16 cellular contexts compared by ENCODE assay signal in the genomic region with DNA sequence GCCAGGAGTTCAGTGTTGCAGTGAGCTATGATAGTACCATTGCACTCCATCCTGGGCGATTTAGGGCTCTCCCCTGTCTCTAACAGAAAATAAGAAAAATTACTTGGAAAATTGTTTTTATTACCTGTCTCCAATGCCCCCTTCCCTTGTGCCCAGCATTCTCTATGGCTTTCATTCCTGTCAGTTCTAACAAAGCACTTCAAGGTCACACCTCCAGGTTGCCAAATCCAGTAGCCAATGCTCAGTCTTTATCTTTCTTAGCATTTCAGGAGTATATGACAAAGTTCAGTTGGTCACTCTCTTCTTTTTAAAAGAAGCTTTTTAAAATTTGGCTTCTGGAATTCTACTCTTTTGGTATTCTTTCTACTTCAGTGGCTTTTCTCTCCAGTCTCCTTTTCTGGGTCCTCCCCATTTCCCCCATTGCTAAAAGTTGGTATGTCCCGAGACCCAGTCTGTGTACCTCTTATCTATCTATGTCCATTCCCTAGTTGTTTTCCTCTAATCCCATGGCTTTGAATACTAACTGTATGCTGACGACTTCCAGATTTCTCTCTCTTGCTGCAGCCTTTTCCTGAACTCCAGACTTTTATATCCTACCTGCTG.
"Had no signal": no experiment of that assay in that cellular context is flagged by ENCODE, and none has a peak within 500 bp of the region (broad histone marks: within the 10 kb centered on the region; RNA-seq: fewer than 3 reads in every experiment).

No MANE protein-coding gene starts in this region.

- H3K9me3 ChIP-seq: esophagus squamous epithelium, gastrocnemius medialis, heart right ventricle, pancreas, suprapubic skin, upper lobe of right lung had no signal

- H3K36me3 ChIP-seq: esophagus squamous epithelium, gastrocnemius medialis, heart right ventricle, pancreas, suprapubic skin, upper lobe of right lung had no signal

- H3K27me3 Mint-ChIP-seq: stimulated activated memory B cell treated with anti-CD40 and anti-IgM and Interleukin-4, amounts not matched to agents 10 μg/mL and 1 μg/mL and 100 μg/mL, for 72 hours had no signal

- H3K4me3 Mint-ChIP-seq: activated T-helper 1 cell treated with anti-CD3 and anti-CD28 coated beads, Interleukin-12 subunit alpha, Interleukin-12 subunit beta, Interleukin-2, Interleukin-4 antibody, amounts not matched to agents 30 ng/mL and 10 ng/mL and 1 ng/mL, durations not matched to agents 14 hours and 24 hours and 36 hours; stimulated activated memory B cell treated with anti-CD40 and anti-IgM and Interleukin-4, amounts not matched to agents 10 μg/mL and 1 μg/mL and 100 μg/mL, for 72 hours had no signal

- H3K27me3 ChIP-seq: esophagus squamous epithelium, gastrocnemius medialis, heart right ventricle, pancreas, suprapubic skin, upper lobe of right lung had no signal

- H3K4me3 ChIP-seq: esophagus squamous epithelium, gastrocnemius medialis, heart right ventricle, pancreas, suprapubic skin, upper lobe of right lung had no signal

- ATAC-seq: gastrocnemius medialis; left ventricle myocardium superior; stimulated activated memory B cell treated with anti-CD40 and anti-IgM and Interleukin-4, amounts not matched to agents 10 μg/mL and 1 μg/mL and 100 μg/mL, for 72 hours had no signal

- H3K27ac Mint-ChIP-seq: activated T-helper 1 cell treated with anti-CD3 and anti-CD28 coated beads, Interleukin-12 subunit alpha, Interleukin-12 subunit beta, Interleukin-2, Interleukin-4 antibody, amounts not matched to agents 30 ng/mL and 10 ng/mL and 1 ng/mL, durations not matched to agents 14 hours and 24 hours and 36 hours; stimulated activated memory B cell treated with anti-CD40 and anti-IgM and Interleukin-4, amounts not matched to agents 10 μg/mL and 1 μg/mL and 100 μg/mL, for 72 hours had no signal

- FAIRE-seq: endometrium, kidney, pancreas, small intestine had no signal

- DNase-seq: activated CD4-positive, alpha-beta T cell treated with anti-CD3 and anti-CD28 coated beads for 48 hours; activated naive CD4-positive, alpha-beta T cell; aorta; esophagus squamous epithelium; gastrocnemius medialis; heart right ventricle; kidney; left ventricle myocardium superior; small intestine; upper lobe of right lung had no signal

- H3K9me3 Mint-ChIP-seq: activated T-helper 1 cell treated with anti-CD3 and anti-CD28 coated beads, Interleukin-12 subunit alpha, Interleukin-12 subunit beta, Interleukin-2, Interleukin-4 antibody, amounts not matched to agents 30 ng/mL and 10 ng/mL and 1 ng/mL, durations not matched to agents 14 hours and 24 hours and 36 hours; neural crest cell; stimulated activated memory B cell treated with anti-CD40 and anti-IgM and Interleukin-4, amounts not matched to agents 10 μg/mL and 1 μg/mL and 100 μg/mL, for 72 hours had no signal

- H3K27ac ChIP-seq: esophagus squamous epithelium, gastrocnemius medialis, pancreas, suprapubic skin, upper lobe of right lung had no signal
